28 cellular contexts compared by ENCODE assay signal in the genomic region with DNA sequence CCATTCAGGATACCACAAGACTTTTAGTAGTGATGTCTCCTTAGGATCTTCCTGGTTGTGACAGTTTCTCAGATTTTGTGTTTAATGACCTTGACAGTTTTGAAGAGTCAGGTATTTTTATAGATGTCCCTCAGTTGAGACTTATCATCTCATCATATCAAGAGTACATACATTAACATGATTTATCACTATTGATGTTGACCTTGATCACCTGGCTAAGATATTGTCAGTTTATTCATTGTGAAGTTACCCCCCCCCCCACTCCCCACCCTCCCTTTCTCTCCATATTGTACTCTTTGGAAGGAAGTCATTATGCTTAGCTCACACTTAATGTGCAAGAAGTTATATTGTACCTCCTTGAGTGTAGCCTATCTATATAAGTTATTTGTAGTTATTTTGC.
"Had no signal": no experiment of that assay in that cellular context is flagged by ENCODE, and none has a peak within 500 bp of the region (broad histone marks: within the 10 kb centered on the region; RNA-seq: fewer than 3 reads in every experiment).

No MANE protein-coding gene starts in this region.

- H3K9me3 ChIP-seq: ovary, psoas muscle, spleen, stomach, tibial artery, transverse colon, upper lobe of right lung, uterus had no signal

- H3K27me3 Mint-ChIP-seq: naive thymus-derived CD4-positive, alpha-beta T cell; progenitor cell of endocrine pancreas; stimulated activated memory B cell treated with anti-CD40 and anti-IgM and Interleukin-4, amounts not matched to agents 10 μg/mL and 1 μg/mL and 100 μg/mL, for 72 hours; stimulated activated naive CD8-positive, alpha-beta T cell treated with anti-CD3 and anti-CD28 coated beads, Interleukin-15, Interleukin-2, amounts not matched to agents 100 ng/mL and 50 ng/mL, for 24 hours; type B pancreatic cell had no signal

- H3K4me1 Mint-ChIP-seq: nephron, neural progenitor cell had no signal

- H3K9me3 Mint-ChIP-seq: naive thymus-derived CD4-positive, alpha-beta T cell; natural killer cell; nephron; neural progenitor cell; stimulated activated memory B cell treated with anti-CD40 and anti-IgM and Interleukin-4, amounts not matched to agents 10 μg/mL and 1 μg/mL and 100 μg/mL, for 72 hours; stimulated activated naive CD8-positive, alpha-beta T cell treated with anti-CD3 and anti-CD28 coated beads, Interleukin-15, Interleukin-2, amounts not matched to agents 100 ng/mL and 50 ng/mL, for 24 hours; type B pancreatic cell had no signal

- H3K27ac ChIP-seq: neural progenitor cell, ovary, parathyroid adenoma, psoas muscle, skin epidermis, spleen, stomach, tibial artery, transverse colon, upper lobe of right lung, uterus had no signal

- DNase-seq: naive thymus-derived CD4-positive, alpha-beta T cell; natural killer cell; occipital lobe; ovary; posterior cingulate gyrus; psoas muscle; right cardiac atrium; spleen; stimulated activated CD4-positive, alpha-beta T cell treated with anti-CD3 and anti-CD28 coated beads, Interleukin-12 subunit alpha, Interleukin-12 subunit beta, amount 100 ng/mL, for 4 hours; stimulated activated CD4-positive, alpha-beta T cell treated with anti-CD3 and anti-CD28 coated beads, Interleukin-1b, Interleukin-23, amount 100 ng/mL, for 48 hours; stimulated activated CD4-positive, alpha-beta T cell treated with anti-CD3 and anti-CD28 coated beads, Interleukin-4, amount 100 ng/mL, for 1 hour; stimulated activated CD4-positive, alpha-beta T cell treated with anti-CD3 and anti-CD28 coated beads, Interleukin-4, amount 100 ng/mL, for 4 hours; stimulated activated CD8-positive, alpha-beta memory T cell treated with anti-CD3 and anti-CD28 coated beads, Interleukin-4, amount 100 ng/mL, for 48 hours; stimulated activated naive CD4-positive, alpha-beta T cell treated with Interleukin-2 at 50 U/mL for 16 hours; stomach; tibial artery; transverse colon; upper lobe of right lung; uterus had no signal

- H3K4me3 Mint-ChIP-seq: naive thymus-derived CD4-positive, alpha-beta T cell; natural killer cell; nephron; neural progenitor cell; stimulated activated memory B cell treated with anti-CD40 and anti-IgM and Interleukin-4, amounts not matched to agents 10 μg/mL and 1 μg/mL and 100 μg/mL, for 72 hours; stimulated activated naive CD8-positive, alpha-beta T cell treated with anti-CD3 and anti-CD28 coated beads, Interleukin-15, Interleukin-2, amounts not matched to agents 100 ng/mL and 50 ng/mL, for 24 hours; type B pancreatic cell had no signal

- ATAC-seq: naive thymus-derived CD4-positive, alpha-beta T cell; natural killer cell; psoas muscle; right cardiac atrium; sciatic nerve; stimulated activated memory B cell treated with anti-CD40 and anti-IgM and Interleukin-4, amounts not matched to agents 10 μg/mL and 1 μg/mL and 100 μg/mL, for 72 hours; upper lobe of right lung had no signal

- H3K27ac Mint-ChIP-seq: nephron; neural progenitor cell; progenitor cell of endocrine pancreas; stimulated activated memory B cell treated with anti-CD40 and anti-IgM and Interleukin-4, amounts not matched to agents 10 μg/mL and 1 μg/mL and 100 μg/mL, for 72 hours; stimulated activated naive CD8-positive, alpha-beta T cell treated with anti-CD3 and anti-CD28 coated beads, Interleukin-15, Interleukin-2, amounts not matched to agents 100 ng/mL and 50 ng/mL, for 24 hours; type B pancreatic cell had no signal

- H3K27me3 ChIP-seq: neural progenitor cell, ovary, spleen, stomach, tibial artery, transverse colon, upper lobe of right lung, uterus had no signal
